Comparison of ENCODE assay signal across 27 cellular contexts in the genomic region with DNA sequence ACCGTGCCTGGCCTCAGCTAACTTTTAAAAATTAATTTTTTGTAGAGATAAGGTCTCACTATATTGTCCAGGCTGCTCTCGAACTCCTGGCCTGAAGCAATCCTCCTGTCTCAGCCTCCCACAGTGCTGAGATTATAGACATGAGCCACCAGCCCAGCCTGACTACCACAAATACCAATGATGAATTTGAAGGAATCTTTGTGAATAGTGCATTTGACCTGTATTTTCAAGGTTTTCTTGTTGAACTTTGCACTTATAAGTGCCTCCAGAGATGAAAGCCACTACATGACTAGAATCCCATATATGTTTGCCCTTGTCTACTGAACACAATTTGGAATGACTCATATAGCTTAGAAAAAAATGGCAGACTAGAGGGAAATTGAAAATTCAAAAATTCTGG.
A peak's percentile ranks its signal among the peaks of the same experiment; 100 is the strongest.
DNase-seq lines count a peak whose midpoint lies in the region; ATAC-seq, FAIRE-seq and TF ChIP-seq lines count a peak whose summit lies in the region.
"Had no signal": no experiment of that assay in that cellular context is flagged by ENCODE, and none has a peak within 500 bp of the region (broad histone marks: within the 10 kb centered on the region; RNA-seq: fewer than 3 reads in every experiment).

No MANE protein-coding gene starts in this region.

- in situ Hi-C loops in HepG2 (cut with HindIII; ENCODE audit: extremely low pct_ligation_motif_present, low pct_unique_long_range_greater_than_20kb) = no loop called here
- in situ Hi-C loops in gastrocnemius medialis (cut with MboI; ENCODE audit: low sequenced_read_pairs in 4 of 4) = no loop called here

- intact Hi-C loops in HepG2 (cut with micrococcal nuclease; ENCODE audit: unreplicated experiment) = no loop called here
- intact Hi-C loops in right lobe of liver (cut with DNase I) = no loop called here
- intact Hi-C loops in gastrocnemius medialis (cut with DNase I; ENCODE audit: low total_unique reads) = no loop called here
- intact Hi-C loops in lower leg skin (cut with DNase I; ENCODE audit: low total_unique reads) = no loop called here
- intact Hi-C loops in A673 (cut with micrococcal nuclease; ENCODE audit: unreplicated experiment) = no loop called here

- no peaks in the 10 kb centered on the region for H3K27me3 ChIP-seq in HepG2 (ENCODE audit: control insufficient read depth in 1 of 2, insufficient read depth in 2 of 2, low read length in 2 of 2)
- H3K27me3 ChIP-seq in right lobe of liver = no peaks in the 10 kb centered on the region
- H3K27me3 ChIP-seq in gastrocnemius medialis = no peaks in the 10 kb centered on the region
- H3K27me3 ChIP-seq in A673 (replicated peaks; ENCODE audit: insufficient read depth, low read depth, low read length, poor library complexity) = no peaks in the 10 kb centered on the region
- H3K27me3 ChIP-seq: BE2C, BLaER1 had no signal

- H3K27ac ChIP-seq in HepG2 (ENCODE audit: extremely low read length, insufficient read depth, low read length) (no peak overlapping the region), right lobe of liver (no peak overlapping the region), gastrocnemius medialis (peak overlapping the region; percentile 61 to 77 (median 72)), A673 (ENCODE audit: low read depth, low read length, poor library complexity, severe bottlenecking) (no peak overlapping the region)
- H3K27ac ChIP-seq: 22Rv1, A549, BLaER1 had no signal

- no peak for FAIRE-seq in HepG2 (lab: Jason Lieb, UNC)
- FAIRE-seq: A549, GM12878, GM12892, GM18507, GM19239 had no signal

- ATAC-seq in HepG2 = peak; percentile 68
- no peak for ATAC-seq in right lobe of liver
- no peak for ATAC-seq in gastrocnemius medialis
- ATAC-seq: A549, GM12878 had no signal

- DNase-seq in DMS53 (lab: John Stamatoyannopoulos, UW) = peak; percentile 44
- DNase-seq in DMS53 treated with DMSO at 0.1 percent for 48 hours (lab: John Stamatoyannopoulos, UW; ENCODE audit: unreplicated experiment) = no peak
- peak; percentile 81 for DNase-seq in HepG2 (ENCODE audit: low spot score)
- no peak for DNase-seq in right lobe of liver
- no peak for DNase-seq in gastrocnemius medialis
- DNase-seq in lower leg skin (ENCODE audit: low spot score in 2 of 2) = no peak
- DNase-seq in A673 (ENCODE audit: low spot score) = no peak
- DNase-seq: ACHN; BE2C; C1 segment of cervical spinal cord; CD4-positive, alpha-beta memory T cell; CD4-positive, CD25-positive, alpha-beta regulatory T cell; CD8-positive, alpha-beta memory T cell; COR-L47; DMS 273 treated with DMSO at 0.1 percent for 48 hours; DMS153; DMS79; DND-41; EL; GDM1 had no signal

- no peak overlapping the region for H3K4me2 ChIP-seq in HepG2 (ENCODE audit: low read depth, low read length)
- H3K4me2 ChIP-seq: A549, BLaER1 had no signal

- peak in 1 of 2 experiments; percentile 44; a peak in 1 of 4 replicates for TF ChIP-seq EP300 in HepG2 (IDR thresholded peaks at IDR 0.05; ENCODE audit: low read depth in 2 of 2, low read length in 2 of 2)
- no peak for TF ChIP-seq EP300 in HepG2 (CRISPR knock-in tag; IDR thresholded peaks at IDR 0.05; ENCODE audit: borderline replicate concordance)

- TF ChIP-seq RAD21 in HepG2 (CRISPR knock-in tag; IDR thresholded peaks at IDR 0.05) = no peak

- H3K79me2 ChIP-seq in HepG2 (ENCODE audit: insufficient read depth, low read length) = no peaks in the 10 kb centered on the region

- BruUV-seq in HepG2 (replicated peaks; lab: Mats Ljungman, UMichigan) = no TSS peak
- no TSS peak for BruUV-seq in A673 (replicated peaks; lab: Mats Ljungman, UMichigan)

- H3K9me3 ChIP-seq in HepG2 (ENCODE audit: low read length) (no peaks in the 10 kb centered on the region), right lobe of liver (no peaks in the 10 kb centered on the region), gastrocnemius medialis (no peaks in the 10 kb centered on the region), A673 (ENCODE audit: low read depth, low read length, poor library complexity, severe bottlenecking) (no peaks in the 10 kb centered on the region)
- H3K9me3 ChIP-seq: A549, BE2C, BLaER1 had no signal

- no peak overlapping the region for H2AFZ ChIP-seq in HepG2 (ENCODE audit: low read length)

- no peak overlapping the region for H3K4me3 ChIP-seq in HepG2 (replicated peaks in 1 of 3; ENCODE audit: insufficient read depth in 1 of 3, low read depth in 2 of 3, low read length in 3 of 3)
- no peak overlapping the region for H3K4me3 ChIP-seq in right lobe of liver
- no peak overlapping the region for H3K4me3 ChIP-seq in gastrocnemius medialis
- no peak overlapping the region for H3K4me3 ChIP-seq in lower leg skin (ENCODE audit: low read depth, poor library complexity, severe bottlenecking)
- no peak overlapping the region for H3K4me3 ChIP-seq in A673 (ENCODE audit: low read depth, low read length, poor library complexity, severe bottlenecking)
- H3K4me3 ChIP-seq: A549, BLaER1, GM12878 had no signal

- POLR2A ChIA-PET in HepG2 (lab: Yijun Ruan, JAX) = interaction anchor here (0.6 kb wide), 1 partner anchor 115 kb away, joined by 4 read pairs; no protein-coding TSS in a partner anchor
- POLR2A ChIA-PET in A673 (lab: Charles Lee; ENCODE audit: low non-redundant PET) = no interaction called here

- H3K4me1 ChIP-seq in HepG2 (ENCODE audit: insufficient read depth, low read length) = peaks cover 14% of the 10 kb centered on the region
- no peaks in the 10 kb centered on the region for H3K4me1 ChIP-seq in right lobe of liver
- H3K4me1 ChIP-seq in gastrocnemius medialis = peaks cover 22 to 30% of the 10 kb centered on the region in 2 donors
- no peaks in the 10 kb centered on the region for H3K4me1 ChIP-seq in A673 (ENCODE audit: insufficient read depth, low read length, poor library complexity, severe bottlenecking)
- H3K4me1 ChIP-seq: BE2C, BLaER1 had no signal

- no peak for TF ChIP-seq CTCF in HepG2 (CRISPR knock-in tag; IDR thresholded peaks at IDR 0.05)
- no peak for TF ChIP-seq CTCF in right lobe of liver (IDR thresholded peaks at IDR 0.05)
- no peak for TF ChIP-seq CTCF in gastrocnemius medialis (IDR thresholded peaks at IDR 0.05 in 4 of 5, conservative IDR thresholded peaks at IDR 0.05 in 1 of 5)
- TF ChIP-seq CTCF in lower leg skin (IDR thresholded peaks at IDR 0.05) = no peak
- no peak for TF ChIP-seq CTCF in A673 (conservative IDR thresholded peaks at IDR 0.05; ENCODE audit: low read depth, low read length)

- peaks cover 5 to 22% of the 10 kb centered on the region in 2 experiments; a peak in 4 of 5 replicates for H3K36me3 ChIP-seq in HepG2 (replicated peaks in 1 of 2; ENCODE audit: control insufficient read depth in 1 of 2, insufficient read depth in 2 of 2, low read length in 2 of 2)
- peaks cover 0 to 20% (median 2%) of the 10 kb centered on the region in 4 donors for H3K36me3 ChIP-seq in right lobe of liver
- H3K36me3 ChIP-seq in gastrocnemius medialis = peaks cover 0 to 5% of the 10 kb centered on the region in 2 donors
- H3K36me3 ChIP-seq in A673 (ENCODE audit: insufficient read depth, low read length, poor library complexity, severe bottlenecking) = no peaks in the 10 kb centered on the region
- H3K36me3 ChIP-seq: BE2C, BLaER1 had no signal

- TF ChIP-seq POLR2A in HepG2 (IDR thresholded peaks at IDR 0.05; ENCODE audit: insufficient read depth in 1 of 2, low read depth in 2 of 2, low read length in 2 of 2) = no peak
- no peak for TF ChIP-seq POLR2A in right lobe of liver (IDR thresholded peaks at IDR 0.05)
- no peak for TF ChIP-seq POLR2A in gastrocnemius medialis (IDR thresholded peaks at IDR 0.05)
- no peak for TF ChIP-seq POLR2A in lower leg skin (IDR thresholded peaks at IDR 0.05)

- CTCF ChIA-PET in HepG2 (lab: Yijun Ruan, JAX; ENCODE audit: low intra/inter-chr PET ratio, low total read pairs) (no interaction called here), A673 (lab: Charles Lee) (no interaction called here)

- no peaks in the 10 kb centered on the region for H4K20me1 ChIP-seq in HepG2 (ENCODE audit: insufficient read depth, low read length)
- H4K20me1 ChIP-seq: BLaER1 had no signal

- 82% methylated on average over 2 of the region's 2 CpGs for WGBS in HepG2 (ENCODE audit: low lambda C conversion rate)
- 88% methylated on average over 2 of the region's 2 CpGs for WGBS in right lobe of liver (ENCODE audit: insufficient coverage, low coverage, low lambda C conversion rate, missing lambda C conversion rate)
- WGBS in lower leg skin, 2 donors = 94% methylated on average over 2 of the region's 2 CpGs

- H3K9ac ChIP-seq in HepG2 (ENCODE audit: insufficient read depth, low read depth, low read length) = no peak overlapping the region
- H3K9ac ChIP-seq: BLaER1 had no signal

TF ChIP-seq in HepG2, 621 proteins besides CTCF, POLR2A, EP300 and RAD21 (continues in another document):
- peak; percentile 32; the same call in 1 of the 2 replicates for TF ChIP-seq HOMEZ (CRISPR knock-in tag; IDR thresholded peaks at IDR 0.05; ENCODE audit: low read depth)

Comparison
In these comparisons a context has a peak if more than half of its experiments do, and no peak if none do; other contexts are left out.
1. DNase-seq: peak in DMS53 (single experiment) and HepG2 (single experiment); none in DMS53 treated with DMSO at 0.1 percent for 48 hours (single experiment), right lobe of liver (0 of 3), gastrocnemius medialis (0 of 2), lower leg skin (0 of 2) and A673 (single experiment).
2. H3K27ac ChIP-seq: peak in gastrocnemius medialis (4 of 4); none in HepG2 (single experiment), right lobe of liver (0 of 3) and A673 (single experiment).